ENCODE assay signal across 33 cellular contexts in genomic region chr11:131595812-131596211, GRCh38.
"Had no signal": no experiment of that assay in that cellular context is flagged by ENCODE, and none has a peak within 500 bp of the region (broad histone marks: within the 10 kb centered on the region; RNA-seq: fewer than 3 reads in every experiment).

No MANE protein-coding gene starts in this region.

- H3K27me3 Mint-ChIP-seq: activated naive CD8-positive, alpha-beta T cell treated with anti-CD3 and anti-CD28 coated beads for 36 hours; stimulated activated naive CD8-positive, alpha-beta T cell treated with anti-CD3 and anti-CD28 coated beads, Interleukin-15, Interleukin-2, amounts not matched to agents 100 ng/mL and 50 ng/mL, for 24 hours had no signal

- H3K27ac ChIP-seq: adrenal gland, ascending aorta, brain microvascular endothelial cell, neutrophil, skin epidermis, tibial artery, upper lobe of right lung, VCaP had no signal

- H3K4me1 Mint-ChIP-seq: activated naive CD8-positive, alpha-beta T cell treated with anti-CD3 and anti-CD28 coated beads for 36 hours; naive B cell; stimulated activated effector memory CD8-positive, alpha-beta T cell treated with anti-CD3 and anti-CD28 coated beads, Interleukin-12 subunit alpha, Interleukin-12 subunit beta, amount 100 ng/mL, for 72 hours had no signal

- H3K36me3 Mint-ChIP-seq: activated naive CD8-positive, alpha-beta T cell treated with anti-CD3 and anti-CD28 coated beads for 36 hours; mesothelial cell of epicardium; naive B cell; stimulated activated effector memory CD8-positive, alpha-beta T cell treated with anti-CD3 and anti-CD28 coated beads, Interleukin-12 subunit alpha, Interleukin-12 subunit beta, amount 100 ng/mL, for 72 hours had no signal

- H3K4me3 Mint-ChIP-seq: activated naive CD4-positive, alpha-beta T cell treated with anti-CD3 and anti-CD28 coated beads for 36 hours; activated naive CD8-positive, alpha-beta T cell treated with anti-CD3 and anti-CD28 coated beads for 36 hours; activated T-cell treated with anti-CD3 and anti-CD28 coated beads, Interleukin-2, amount 50 U/mL, for 72 hours; dendritic cell treated with granulocyte-macrophage colony-stimulating factor and Interleukin-4, amounts not matched to agents 40 ng/mL and 50 ng/mL, for 4 days; mesothelial cell of epicardium; naive B cell; nephron progenitor cell; stimulated activated effector memory CD8-positive, alpha-beta T cell treated with anti-CD3 and anti-CD28 coated beads, Interleukin-12 subunit alpha, Interleukin-12 subunit beta, amount 100 ng/mL, for 72 hours; stimulated activated naive CD8-positive, alpha-beta T cell treated with anti-CD3 and anti-CD28 coated beads, Interleukin-15, Interleukin-2, amounts not matched to agents 100 ng/mL and 50 ng/mL, for 24 hours; T-helper 1 cell treated with Interleukin-12 subunit alpha and Interleukin-12 subunit beta and Interleukin-4 antibody, amounts not matched to agents 30 μg/mL and 1 μg/mL, for 36 hours had no signal

- H3K9me3 Mint-ChIP-seq: activated naive CD4-positive, alpha-beta T cell treated with anti-CD3 and anti-CD28 coated beads for 36 hours; activated naive CD8-positive, alpha-beta T cell treated with anti-CD3 and anti-CD28 coated beads for 36 hours; activated T-cell treated with anti-CD3 and anti-CD28 coated beads, Interleukin-2, amount 50 U/mL, for 72 hours; dendritic cell treated with granulocyte-macrophage colony-stimulating factor and Interleukin-4, amounts not matched to agents 40 ng/mL and 50 ng/mL, for 4 days; mesothelial cell of epicardium; nephron progenitor cell; stimulated activated naive CD8-positive, alpha-beta T cell treated with anti-CD3 and anti-CD28 coated beads, Interleukin-15, Interleukin-2, amounts not matched to agents 100 ng/mL and 50 ng/mL, for 24 hours; T-helper 1 cell treated with Interleukin-12 subunit alpha and Interleukin-12 subunit beta and Interleukin-4 antibody, amounts not matched to agents 30 μg/mL and 1 μg/mL, for 36 hours had no signal

- ATAC-seq: activated T-cell treated with anti-CD3 and anti-CD28 coated beads, Interleukin-2, amount 50 U/mL, for 72 hours; left cardiac atrium; sciatic nerve; stimulated activated effector memory CD8-positive, alpha-beta T cell treated with anti-CD3 and anti-CD28 coated beads, Interleukin-12 subunit alpha, Interleukin-12 subunit beta, amount 100 ng/mL, for 72 hours; upper lobe of right lung had no signal

- DNase-seq: activated CD4-positive, alpha-beta T cell treated with anti-CD3 and anti-CD28 coated beads for 4 hours; activated CD4-positive, alpha-beta T cell treated with anti-CD3 and anti-CD28 coated beads, Interleukin-2, amount 50 U/mL, for 4 hours; activated effector memory CD4-positive, alpha-beta T cell treated with Interleukin-2 at 50 U/mL for 16 hours; activated naive CD4-positive, alpha-beta T cell treated with anti-CD3 and anti-CD28 coated beads for 36 hours; activated naive CD8-positive, alpha-beta T cell treated with anti-CD3 and anti-CD28 coated beads for 36 hours; activated T-cell treated with anti-CD3 and anti-CD28 coated beads for 4 hours; activated T-cell treated with anti-CD3 and anti-CD28 coated beads, Interleukin-2, amount 50 U/mL, for 72 hours; adrenal gland; brain microvascular endothelial cell; effector CD8-positive, alpha-beta T cell; glutamatergic neuron; islet precursor cell; left cardiac atrium; mammary epithelial cell; naive B cell; nephron progenitor cell; retina; stimulated activated CD4-positive, alpha-beta T cell treated with anti-CD3 and anti-CD28 coated beads, Interleukin-12 subunit alpha, Interleukin-12 subunit beta, amount 100 ng/mL, for 4 hours; stimulated activated CD4-positive, alpha-beta T cell treated with anti-CD3 and anti-CD28 coated beads, Interleukin-4, amount 100 ng/mL, for 24 hours; T-helper 9 cell; tibial artery; upper lobe of right lung had no signal

- H3K27ac Mint-ChIP-seq: activated naive CD4-positive, alpha-beta T cell treated with anti-CD3 and anti-CD28 coated beads for 36 hours; activated naive CD8-positive, alpha-beta T cell treated with anti-CD3 and anti-CD28 coated beads for 36 hours; activated T-cell treated with anti-CD3 and anti-CD28 coated beads, Interleukin-2, amount 50 U/mL, for 72 hours; dendritic cell treated with granulocyte-macrophage colony-stimulating factor and Interleukin-4, amounts not matched to agents 40 ng/mL and 50 ng/mL, for 4 days; mesothelial cell of epicardium; nephron progenitor cell; progenitor cell of endocrine pancreas; stimulated activated effector memory CD8-positive, alpha-beta T cell treated with anti-CD3 and anti-CD28 coated beads, Interleukin-12 subunit alpha, Interleukin-12 subunit beta, amount 100 ng/mL, for 72 hours; stimulated activated naive CD8-positive, alpha-beta T cell treated with anti-CD3 and anti-CD28 coated beads, Interleukin-15, Interleukin-2, amounts not matched to agents 100 ng/mL and 50 ng/mL, for 24 hours; T-helper 1 cell treated with Interleukin-12 subunit alpha and Interleukin-12 subunit beta and Interleukin-4 antibody, amounts not matched to agents 30 μg/mL and 1 μg/mL, for 36 hours had no signal
